Comparison of ENCODE assay signal across 8 cellular contexts in the genomic region with DNA sequence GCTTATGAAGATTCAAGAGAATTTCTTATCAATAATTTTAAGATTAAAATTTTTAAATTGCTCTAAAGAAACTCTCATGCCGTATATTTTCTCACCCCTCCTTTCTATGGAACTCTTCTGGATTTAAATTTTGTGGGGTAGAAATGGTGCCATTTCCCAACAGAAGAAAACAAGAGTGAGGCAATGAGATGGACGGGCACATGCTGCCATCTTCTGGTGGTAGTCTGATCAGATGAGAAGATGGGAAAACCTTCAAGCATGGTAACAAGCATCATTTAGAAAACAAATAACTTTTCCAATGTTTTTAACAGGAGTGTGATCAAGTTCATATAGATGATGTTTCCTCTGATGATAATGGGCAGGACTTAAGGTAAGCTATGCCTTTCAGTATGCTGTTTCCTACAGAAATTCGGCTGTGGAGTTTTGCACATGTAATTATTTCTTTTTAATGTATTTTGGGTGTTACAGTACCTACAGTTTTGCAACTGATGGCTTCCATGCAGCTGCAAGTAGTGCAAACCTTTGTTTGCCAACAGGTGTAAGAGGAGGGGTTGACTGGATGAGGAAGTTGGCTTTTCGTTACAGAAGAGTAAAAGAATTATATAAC.
A peak's percentile ranks its signal among the peaks of the same experiment; 100 is the strongest.
DNase-seq lines count a peak whose midpoint lies in the region; ATAC-seq and TF ChIP-seq lines count a peak whose summit lies in the region.

No MANE protein-coding gene starts in this region.

- no peak overlapping the region for H3K9ac ChIP-seq in trophoblast cell (ENCODE audit: low read length)

- no peak overlapping the region for H3K14ac ChIP-seq in trophoblast cell (ENCODE audit: low read length)

- no peak for ATAC-seq in GM21576 (IDR thresholded peaks at IDR 0.05; ENCODE audit: unreplicated experiment)
- ATAC-seq in GM18505 (IDR thresholded peaks at IDR 0.05; ENCODE audit: unreplicated experiment), result no peak

- H3K4ac ChIP-seq in trophoblast cell (ENCODE audit: low read depth, low read length), result no peak overlapping the region

- no peak overlapping the region for H2AFZ ChIP-seq in trophoblast cell (ENCODE audit: insufficient read depth, low read length, poor library complexity)

- H3K9me3 ChIP-seq in trophoblast cell (ENCODE audit: insufficient read depth, low read depth, low read length), result no peaks in the 10 kb centered on the region

- no peak overlapping the region for H3K23ac ChIP-seq in trophoblast cell (ENCODE audit: low read length)

- no CpG with 5 or more reads among the region's 4 CpGs for WGBS in trophoblast cell (ENCODE audit: extremely low coverage, insufficient coverage, insufficient read length)

- no peak overlapping the region for H4K12ac ChIP-seq in trophoblast cell (ENCODE audit: low read depth, low read length)

- H3K4me3 ChIP-seq in WI38 (ENCODE audit: low read depth, low read length) (no peak overlapping the region), foreskin fibroblast (ENCODE audit: low read depth in 1 of 2, low read length in 2 of 2) (no peak overlapping the region), trophoblast cell (ENCODE audit: low read depth, low read length) (no peak overlapping the region)

- TF ChIP-seq CTCF in WI38 (IDR thresholded peaks at IDR 0.05; ENCODE audit: low read depth, low read length), result 0 out of 2 replicates have a peak, but pooled peaks have one; percentile 13
- peak; percentile 54 for TF ChIP-seq CTCF in foreskin fibroblast (IDR thresholded peaks at IDR 0.05; ENCODE audit: low read depth, low read length)

- H2BK5ac ChIP-seq in trophoblast cell (ENCODE audit: low read depth, low read length, poor library complexity), result no peak overlapping the region

- H3K79me1 ChIP-seq in trophoblast cell (ENCODE audit: low read length), result no peaks in the 10 kb centered on the region

- TF ChIP-seq POLR2A in GM18505 (IDR thresholded peaks at IDR 0.05; ENCODE audit: borderline replicate concordance, extremely low read depth, insufficient read depth, insufficient read length), result no peak

- no peak overlapping the region for H3K18ac ChIP-seq in trophoblast cell (ENCODE audit: low read length)

- no peak overlapping the region for H2BK12ac ChIP-seq in trophoblast cell (ENCODE audit: low read length)

- H3K36me3 ChIP-seq in trophoblast cell (ENCODE audit: control insufficient read depth in 1 of 2, insufficient read depth in 2 of 2, low read length in 2 of 2), result no peaks in the 10 kb centered on the region

- DNase-seq in activated T-cell treated with anti-CD3 and anti-CD28 coated beads for 24 hours (ENCODE audit: low read depth), result peak; percentile 1
- no peak for DNase-seq in activated T-cell treated with anti-CD3 and anti-CD28 coated beads for 4 hours
- peak; percentile 61 for DNase-seq in M059J (ENCODE audit: low read depth)
- DNase-seq in foreskin fibroblast, result peak; percentile 35 to 78
- peak; percentile 24 to 69 for DNase-seq in trophoblast cell

- no peak overlapping the region for H2BK120ac ChIP-seq in trophoblast cell (ENCODE audit: insufficient read depth, low read length, poor library complexity)

- no peak overlapping the region for H4K91ac ChIP-seq in trophoblast cell (ENCODE audit: low read depth, low read length)

- no peak overlapping the region for H3K27ac ChIP-seq in trophoblast cell (ENCODE audit: low read depth, low read length)

- H2AK5ac ChIP-seq in trophoblast cell (ENCODE audit: low read length), result no peak overlapping the region

- H3K4me2 ChIP-seq in trophoblast cell (ENCODE audit: low read length), result no peak overlapping the region

- H3K27me3 ChIP-seq in trophoblast cell (ENCODE audit: insufficient read depth, low read length), result no peaks in the 10 kb centered on the region

- no peaks in the 10 kb centered on the region for H3K79me2 ChIP-seq in trophoblast cell (ENCODE audit: control insufficient read depth, insufficient read depth, low read length, poor library complexity)

- no peaks in the 10 kb centered on the region for H3K4me1 ChIP-seq in trophoblast cell (ENCODE audit: control insufficient read depth in 1 of 2, insufficient read depth in 2 of 2, low read length in 2 of 2)

- H4K8ac ChIP-seq in trophoblast cell (ENCODE audit: low read depth, low read length), result no peak overlapping the region
